In genomic region chr16:70740174-70740918, GRCh38 we compare ENCODE assay signal across 10 cellular contexts. TPM values are rescaled to one million over a fixed set of nuclear protein-coding genes. Genes with fewer than 3 reads are reported as not detected.
DNase-seq lines count a peak whose midpoint lies in the region; ATAC-seq and TF ChIP-seq lines count a peak whose summit lies in the region.
"Had no signal": no experiment of that assay in that cellular context is flagged by ENCODE, and none has a peak within 500 bp of the region (broad histone marks: within the 10 kb centered on the region; RNA-seq: fewer than 3 reads in every experiment).

No MANE protein-coding gene starts in this region.

- H3K4me1 Mint-ChIP-seq in naive thymus-derived CD4-positive, alpha-beta T cell: peaks cover 21 to 66% (median 42%) of the 10 kb centered on the region in 7 donors

- no peaks in the 10 kb centered on the region for H3K9me3 ChIP-seq in left ventricle myocardium inferior (replicated peaks)
- H3K9me3 ChIP-seq in naive thymus-derived CD4-positive, alpha-beta T cell (ENCODE audit: control insufficient read depth in 2 of 3, low read length in 3 of 3): no peaks in the 10 kb centered on the region
- no peaks in the 10 kb centered on the region for H3K9me3 ChIP-seq in vagina

- H3K4me1 ChIP-seq in left ventricle myocardium inferior: peaks cover 67% of the 10 kb centered on the region
- H3K4me1 ChIP-seq in naive thymus-derived CD4-positive, alpha-beta T cell (ENCODE audit: control insufficient read depth in 2 of 2, insufficient read depth in 2 of 2, low read length in 2 of 2): peaks cover 18 to 27% of the 10 kb centered on the region in 2 donors
- peaks cover 68% of the 10 kb centered on the region for H3K4me1 ChIP-seq in vagina

- CTCF ChIA-PET in naive thymus-derived CD4-positive, alpha-beta T cell (lab: Charles Lee): interaction anchor here (1.6 kb wide), 1 partner anchor 31 kb away, joined by 4 read pairs; no protein-coding TSS in a partner anchor

- no peaks in the 10 kb centered on the region for H3K27me3 Mint-ChIP-seq in naive thymus-derived CD4-positive, alpha-beta T cell

- intact Hi-C loops in left ventricle myocardium inferior (cut with micrococcal nuclease): loop anchor here (10.0 kb wide), 1 partner anchor 56 kb away; the partner anchor contains the start of gene MTSS2
- intact Hi-C loops in Right ventricle myocardium superior (cut with DNase I): no loop called here
- intact Hi-C loops in naive thymus-derived CD4-positive, alpha-beta T cell (cut with micrococcal nuclease): no loop called here
- intact Hi-C loops in vagina (cut with DNase I): no loop called here

- peak overlapping the region; percentile 49 to 100 (median 98) for H3K27ac Mint-ChIP-seq in naive thymus-derived CD4-positive, alpha-beta T cell

- H3K4me3 Mint-ChIP-seq in naive thymus-derived CD4-positive, alpha-beta T cell: peak overlapping the region in 4 of 10 donors; percentile 23 to 49 (median 34)

- H3K9me3 Mint-ChIP-seq in naive thymus-derived CD4-positive, alpha-beta T cell: peaks cover 0 to 4% (median 0%) of the 10 kb centered on the region in 11 donors

- TF ChIP-seq POLR2A in vagina (IDR thresholded peaks at IDR 0.05): no peak

- peak overlapping the region; percentile 18 for H3K27ac ChIP-seq in left ventricle myocardium inferior (replicated peaks)
- peak overlapping the region; percentile 42 for H3K27ac ChIP-seq in brain microvascular endothelial cell
- no peak overlapping the region for H3K27ac ChIP-seq in naive thymus-derived CD4-positive, alpha-beta T cell (ENCODE audit: low read depth, low read length)
- peak overlapping the region; percentile 83 for H3K27ac ChIP-seq in vagina

- no peak for DNase-seq in left ventricle myocardium inferior
- no peak for DNase-seq in Right ventricle myocardium superior
- DNase-seq in brain microvascular endothelial cell: no peak
- DNase-seq in naive thymus-derived CD4-positive, alpha-beta T cell: no peak
- DNase-seq in vagina (ENCODE audit: extremely low spot score in 2 of 2): no peak
- no peak for DNase-seq in activated CD4-positive, CD25-positive, alpha-beta regulatory T cell (lab: John Stamatoyannopoulos, UW)
- no peak for DNase-seq in NCI-H1436 (lab: John Stamatoyannopoulos, UW)
- no peak for DNase-seq in NCI-H146 treated with DMSO at 0.1 percent for 48 hours (lab: John Stamatoyannopoulos, UW; ENCODE audit: unreplicated experiment)
- DNase-seq: head of caudate nucleus, NCI-H2227 treated with DMSO at 0.1 percent for 48 hours had no signal

- in situ Hi-C loops in brain microvascular endothelial cell (cut with HindIII; ENCODE audit: low pct_ligation_motif_present, low sequenced_read_pairs): no loop called here

- H3K4me3 ChIP-seq in left ventricle myocardium inferior: no peak overlapping the region
- no peak overlapping the region for H3K4me3 ChIP-seq in brain microvascular endothelial cell (ENCODE audit: low read depth, low read length)
- H3K4me3 ChIP-seq in naive thymus-derived CD4-positive, alpha-beta T cell (ENCODE audit: low read length): no peak overlapping the region
- no peak overlapping the region for H3K4me3 ChIP-seq in vagina

- no peak for ATAC-seq in Right ventricle myocardium superior (ENCODE audit: poor library complexity)
- no peak for ATAC-seq in naive thymus-derived CD4-positive, alpha-beta T cell

- peaks cover 11 to 36% (median 19%) of the 10 kb centered on the region in 5 donors for H3K36me3 Mint-ChIP-seq in naive thymus-derived CD4-positive, alpha-beta T cell

- POLR2A ChIA-PET in naive thymus-derived CD4-positive, alpha-beta T cell (lab: Charles Lee): interaction anchor here (1.2 to 6.9 kb wide), 2 partner anchors 10 to 25 kb away, joined by 5 to 59 read pairs; no protein-coding TSS in a partner anchor

- H3K36me3 ChIP-seq in left ventricle myocardium inferior: peaks cover 17% of the 10 kb centered on the region
- H3K36me3 ChIP-seq in brain microvascular endothelial cell (replicated peaks): peaks cover 28% of the 10 kb centered on the region
- H3K36me3 ChIP-seq in naive thymus-derived CD4-positive, alpha-beta T cell (ENCODE audit: control insufficient read depth in 2 of 3, insufficient read depth in 3 of 3, low read length in 3 of 3): peaks cover 0 to 40% (median 0%) of the 10 kb centered on the region in 3 experiments
- H3K36me3 ChIP-seq in vagina: peaks cover 0 to 6% of the 10 kb centered on the region in 2 donors

- TF ChIP-seq CTCF in left ventricle myocardium inferior (IDR thresholded peaks at IDR 0.05; ENCODE audit: borderline replicate concordance) (no peak), brain microvascular endothelial cell (IDR thresholded peaks at IDR 0.05; ENCODE audit: low read depth, low read length, missing control alignments) (no peak), vagina (IDR thresholded peaks at IDR 0.05) (no peak)

- H3K27me3 ChIP-seq in left ventricle myocardium inferior (ENCODE audit: low read depth): no peaks in the 10 kb centered on the region
- H3K27me3 ChIP-seq in brain microvascular endothelial cell (replicated peaks): no peaks in the 10 kb centered on the region
- no peaks in the 10 kb centered on the region for H3K27me3 ChIP-seq in naive thymus-derived CD4-positive, alpha-beta T cell (ENCODE audit: control insufficient read depth in 2 of 2, insufficient read depth in 2 of 2, low read length in 2 of 2)
- H3K27me3 ChIP-seq in vagina: no peaks in the 10 kb centered on the region

RNA-seq across cellular contexts. Expression of gene MTSS2, which starts 54.5 kb away (rescaled TPM):
- 83.9 TPM for total RNA-seq in left ventricle myocardium inferior
- total RNA-seq in Right ventricle myocardium superior: 74.1 TPM
- 10 to 100 TPM in 3 of 5 experiments, 1 to 10 TPM in 2; 1.4 to 16.7 (median 11.5) TPM for total RNA-seq in naive thymus-derived CD4-positive, alpha-beta T cell
- not detected for polyA plus RNA-seq in naive thymus-derived CD4-positive, alpha-beta T cell
- total RNA-seq in vagina: 102 TPM
